Comparison of ENCODE assay signal across 2 cellular contexts in genomic region chr16:49416276-49416675, GRCh38.
TF ChIP-seq lines count a peak whose summit lies in the region.

No MANE protein-coding gene starts in this region.

TF ChIP-seq in HepG2, 621 proteins besides CTCF, POLR2A, EP300 and RAD21:
- no peak for TF ChIP-seq HNRNPUL1 (IDR thresholded peaks at IDR 0.05; ENCODE audit: low read depth, low read length)
- no peak for TF ChIP-seq PPARG (CRISPR knock-in tag; conservative IDR thresholded peaks at IDR 0.05)
- TF ChIP-seq KDM5B (CRISPR knock-in tag; IDR thresholded peaks at IDR 0.05; ENCODE audit: borderline replicate concordance) = no peak
- no peak for TF ChIP-seq ZNF841 (CRISPR knock-in tag; IDR thresholded peaks at IDR 0.05; ENCODE audit: borderline replicate concordance)
- TF ChIP-seq, protein P1, sequence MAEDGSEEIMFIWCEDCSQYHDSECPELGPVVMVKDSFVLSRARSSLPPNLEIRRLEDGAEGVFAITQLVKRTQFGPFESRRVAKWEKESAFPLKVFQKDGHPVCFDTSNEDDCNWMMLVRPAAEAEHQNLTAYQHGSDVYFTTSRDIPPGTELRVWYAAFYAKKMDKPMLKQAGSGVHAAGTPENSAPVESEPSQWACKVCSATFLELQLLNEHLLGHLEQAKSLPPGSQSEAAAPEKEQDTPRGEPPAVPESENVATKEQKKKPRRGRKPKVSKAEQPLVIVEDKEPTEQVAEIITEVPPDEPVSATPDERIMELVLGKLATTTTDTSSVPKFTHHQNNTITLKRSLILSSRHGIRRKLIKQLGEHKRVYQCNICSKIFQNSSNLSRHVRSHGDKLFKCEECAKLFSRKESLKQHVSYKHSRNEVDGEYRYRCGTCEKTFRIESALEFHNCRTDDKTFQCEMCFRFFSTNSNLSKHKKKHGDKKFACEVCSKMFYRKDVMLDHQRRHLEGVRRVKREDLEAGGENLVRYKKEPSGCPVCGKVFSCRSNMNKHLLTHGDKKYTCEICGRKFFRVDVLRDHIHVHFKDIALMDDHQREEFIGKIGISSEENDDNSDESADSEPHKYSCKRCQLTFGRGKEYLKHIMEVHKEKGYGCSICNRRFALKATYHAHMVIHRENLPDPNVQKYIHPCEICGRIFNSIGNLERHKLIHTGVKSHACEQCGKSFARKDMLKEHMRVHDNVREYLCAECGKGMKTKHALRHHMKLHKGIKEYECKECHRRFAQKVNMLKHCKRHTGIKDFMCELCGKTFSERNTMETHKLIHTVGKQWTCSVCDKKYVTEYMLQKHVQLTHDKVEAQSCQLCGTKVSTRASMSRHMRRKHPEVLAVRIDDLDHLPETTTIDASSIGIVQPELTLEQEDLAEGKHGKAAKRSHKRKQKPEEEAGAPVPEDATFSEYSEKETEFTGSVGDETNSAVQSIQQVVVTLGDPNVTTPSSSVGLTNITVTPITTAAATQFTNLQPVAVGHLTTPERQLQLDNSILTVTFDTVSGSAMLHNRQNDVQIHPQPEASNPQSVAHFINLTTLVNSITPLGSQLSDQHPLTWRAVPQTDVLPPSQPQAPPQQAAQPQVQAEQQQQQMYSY (CRISPR knock-in tag; IDR thresholded peaks at IDR 0.05) = no peak
- no peak for TF ChIP-seq AGO1 (IDR thresholded peaks at IDR 0.05; ENCODE audit: low read depth, low read length, poor library complexity, severe bottlenecking)
- no peak for TF ChIP-seq ZBTB7B (CRISPR knock-in tag; IDR thresholded peaks at IDR 0.05)
- no peak for TF ChIP-seq ZNF615 (CRISPR knock-in tag; IDR thresholded peaks at IDR 0.05; ENCODE audit: borderline replicate concordance)
- TF ChIP-seq MED1 (CRISPR knock-in tag; IDR thresholded peaks at IDR 0.05) = no peak
- no peak for TF ChIP-seq ZNF720 (CRISPR knock-in tag; IDR thresholded peaks at IDR 0.05)
- TF ChIP-seq ZNF18 (CRISPR knock-in tag; IDR thresholded peaks at IDR 0.05; ENCODE audit: insufficient replicate concordance) = no peak
- no peak for TF ChIP-seq ZNF20 (CRISPR knock-in tag; IDR thresholded peaks at IDR 0.05)
- TF ChIP-seq, protein P2, sequence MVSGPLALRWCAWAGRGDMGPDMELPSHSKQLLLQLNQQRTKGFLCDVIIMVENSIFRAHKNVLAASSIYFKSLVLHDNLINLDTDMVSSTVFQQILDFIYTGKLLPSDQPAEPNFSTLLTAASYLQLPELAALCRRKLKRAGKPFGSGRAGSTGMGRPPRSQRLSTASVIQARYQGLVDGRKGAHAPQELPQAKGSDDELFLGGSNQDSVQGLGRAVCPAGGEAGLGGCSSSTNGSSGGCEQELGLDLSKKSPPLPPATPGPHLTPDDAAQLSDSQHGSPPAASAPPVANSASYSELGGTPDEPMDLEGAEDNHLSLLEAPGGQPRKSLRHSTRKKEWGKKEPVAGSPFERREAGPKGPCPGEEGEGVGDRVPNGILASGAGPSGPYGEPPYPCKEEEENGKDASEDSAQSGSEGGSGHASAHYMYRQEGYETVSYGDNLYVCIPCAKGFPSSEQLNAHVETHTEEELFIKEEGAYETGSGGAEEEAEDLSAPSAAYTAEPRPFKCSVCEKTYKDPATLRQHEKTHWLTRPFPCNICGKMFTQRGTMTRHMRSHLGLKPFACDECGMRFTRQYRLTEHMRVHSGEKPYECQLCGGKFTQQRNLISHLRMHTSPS (CRISPR knock-in tag; IDR thresholded peaks at IDR 0.05; ENCODE audit: low read depth) = no peak
- TF ChIP-seq U2AF2 (IDR thresholded peaks at IDR 0.05; ENCODE audit: low read depth, low read length) = no peak
TF ChIP-seq in HepG2: peak in this region for 0.

TF ChIP-seq in IMR-90, 13 proteins besides CTCF, POLR2A, EP300 and RAD21:
- no peak for TF ChIP-seq MXI1 (IDR thresholded peaks at IDR 0.05; ENCODE audit: borderline replicate concordance, low read depth, low read length)
- TF ChIP-seq FOS (IDR thresholded peaks at IDR 0.05; ENCODE audit: low read depth, low read length) = no peak
- TF ChIP-seq RCOR1 (IDR thresholded peaks at IDR 0.05; ENCODE audit: insufficient replicate concordance, low read length) = no peak
- TF ChIP-seq RFX5 (IDR thresholded peaks at IDR 0.05; ENCODE audit: low read depth, low read length) = no peak
- TF ChIP-seq CEBPB (IDR thresholded peaks at IDR 0.05; ENCODE audit: low read depth, low read length) = no peak
- no peak for TF ChIP-seq MAZ (IDR thresholded peaks at IDR 0.05; ENCODE audit: borderline replicate concordance, low read depth, low read length)
- no peak for TF ChIP-seq SMC3 (IDR thresholded peaks at IDR 0.05; ENCODE audit: low read depth, low read length)
- TF ChIP-seq, protein P3, sequence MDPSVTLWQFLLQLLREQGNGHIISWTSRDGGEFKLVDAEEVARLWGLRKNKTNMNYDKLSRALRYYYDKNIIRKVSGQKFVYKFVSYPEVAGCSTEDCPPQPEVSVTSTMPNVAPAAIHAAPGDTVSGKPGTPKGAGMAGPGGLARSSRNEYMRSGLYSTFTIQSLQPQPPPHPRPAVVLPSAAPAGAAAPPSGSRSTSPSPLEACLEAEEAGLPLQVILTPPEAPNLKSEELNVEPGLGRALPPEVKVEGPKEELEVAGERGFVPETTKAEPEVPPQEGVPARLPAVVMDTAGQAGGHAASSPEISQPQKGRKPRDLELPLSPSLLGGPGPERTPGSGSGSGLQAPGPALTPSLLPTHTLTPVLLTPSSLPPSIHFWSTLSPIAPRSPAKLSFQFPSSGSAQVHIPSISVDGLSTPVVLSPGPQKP (IDR thresholded peaks at IDR 0.05; ENCODE audit: borderline replicate concordance, low read depth, low read length) = no peak
- TF ChIP-seq CHD1 (IDR thresholded peaks at IDR 0.05; ENCODE audit: low read depth, low read length) = no peak
- TF ChIP-seq, protein P4, sequence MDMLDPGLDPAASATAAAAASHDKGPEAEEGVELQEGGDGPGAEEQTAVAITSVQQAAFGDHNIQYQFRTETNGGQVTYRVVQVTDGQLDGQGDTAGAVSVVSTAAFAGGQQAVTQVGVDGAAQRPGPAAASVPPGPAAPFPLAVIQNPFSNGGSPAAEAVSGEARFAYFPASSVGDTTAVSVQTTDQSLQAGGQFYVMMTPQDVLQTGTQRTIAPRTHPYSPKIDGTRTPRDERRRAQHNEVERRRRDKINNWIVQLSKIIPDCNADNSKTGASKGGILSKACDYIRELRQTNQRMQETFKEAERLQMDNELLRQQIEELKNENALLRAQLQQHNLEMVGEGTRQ (IDR thresholded peaks at IDR 0.05; ENCODE audit: low read depth, low read length) = no peak
- no peak for TF ChIP-seq BHLHE40 (IDR thresholded peaks at IDR 0.05; ENCODE audit: low read depth, low read length)
- no peak for TF ChIP-seq NFE2L2 (IDR thresholded peaks at IDR 0.05; ENCODE audit: low read depth, low read length)
- no peak for TF ChIP-seq MAFK (IDR thresholded peaks at IDR 0.05; ENCODE audit: low read depth, low read length)
